ENCODE assay signal across 30 cellular contexts in genomic region chr6:139007428-139007827, GRCh38.
"Had no signal": no experiment of that assay in that cellular context is flagged by ENCODE, and none has a peak within 500 bp of the region (broad histone marks: within the 10 kb centered on the region; RNA-seq: fewer than 3 reads in every experiment).

No MANE protein-coding gene starts in this region.

- H3K27me3 ChIP-seq: ascending aorta, cardiac muscle cell had no signal

- DNase-seq: activated CD4-positive, alpha-beta T cell treated with anti-CD3 and anti-CD28 coated beads for 36 hours; activated CD4-positive, alpha-beta T cell treated with anti-CD3 and anti-CD28 coated beads, Interleukin-2, amount 10 ng/mL, durations not matched to agents 7 days and 5 days; activated CD4-positive, alpha-beta T cell treated with anti-CD3 and anti-CD28 coated beads, Interleukin-2, amount 50 U/mL, for 48 hours; activated CD8-positive, alpha-beta T cell treated with anti-CD3 and anti-CD28 coated beads, Interleukin-2, amount 10 ng/mL, durations not matched to agents 7 days and 5 days; activated gamma-delta T cell; activated naive CD4-positive, alpha-beta T cell treated with Interleukin-2 at 50 U/mL for 16 hours; activated naive CD8-positive, alpha-beta T cell treated with anti-CD3 and anti-CD28 coated beads, Interleukin-2, amount 10 ng/mL, durations not matched to agents 7 days and 5 days; activated T-cell treated with anti-CD3 and anti-CD28 coated beads, Interleukin-2, amount 50 U/mL, for 24 hours; amygdala; Karpas-422; NCI-H1048; NCI-H1105 treated with DMSO at 0.1 percent for 48 hours; NCI-H1436; NCI-H1694; NCI-H1930; NCI-H2081 treated with DMSO at 0.1 percent for 48 hours; NCI-H226; NCI-H524 treated with DMSO at 0.1 percent for 48 hours; NCI-H748 treated with DMSO at 0.1 percent for 48 hours; NK-92 treated with Interleukin-12 subunit alpha and Interleukin-12 subunit beta, amount 100 ng/mL, for 24 hours; PC-9; T1000 had no signal

- H3K27me3 Mint-ChIP-seq: activated CD4-positive, alpha-beta T cell treated with anti-CD3 and anti-CD28 coated beads for 36 hours; activated CD4-positive, alpha-beta T cell treated with anti-CD3 and anti-CD28 coated beads, Interleukin-2, amount 10 ng/mL, durations not matched to agents 7 days and 5 days; activated naive CD4-positive, alpha-beta T cell treated with anti-CD3 and anti-CD28 coated beads, Interleukin-2, amount 50 U/mL, for 24 hours; activated T-cell treated with anti-CD3 and anti-CD28 coated beads, Interleukin-2, amount 50 U/mL, for 24 hours had no signal

- H3K4me1 Mint-ChIP-seq: activated CD4-positive, alpha-beta T cell treated with anti-CD3 and anti-CD28 coated beads for 36 hours; activated CD4-positive, alpha-beta T cell treated with anti-CD3 and anti-CD28 coated beads, Interleukin-2, amount 10 ng/mL, durations not matched to agents 7 days and 5 days; activated naive CD4-positive, alpha-beta T cell treated with anti-CD3 and anti-CD28 coated beads, Interleukin-2, amount 50 U/mL, for 24 hours; activated naive CD8-positive, alpha-beta T cell treated with anti-CD3 and anti-CD28 coated beads, Interleukin-2, amount 10 ng/mL, durations not matched to agents 7 days and 5 days had no signal

- H3K4me3 ChIP-seq: ascending aorta, cardiac muscle cell, K562, PC-9 had no signal

- H3K36me3 ChIP-seq: ascending aorta, cardiac muscle cell had no signal

- H3K27ac ChIP-seq: ascending aorta, cardiac muscle cell, PC-9, RWPE1 had no signal

- H2AFZ ChIP-seq: PC-9 had no signal

- ATAC-seq: activated CD4-positive, alpha-beta T cell treated with anti-CD3 and anti-CD28 coated beads for 36 hours; activated CD4-positive, CD25-positive, alpha-beta regulatory T cell treated with anti-CD3 and anti-CD28 coated beads, Interleukin-2, amount 50 U/mL, for 24 hours; activated CD8-positive, alpha-beta T cell treated with anti-CD3 and anti-CD28 coated beads, Interleukin-2, amount 10 ng/mL, durations not matched to agents 7 days and 5 days; K562; Right ventricle myocardium inferior had no signal

- H3K36me3 Mint-ChIP-seq: activated naive CD4-positive, alpha-beta T cell treated with anti-CD3 and anti-CD28 coated beads, Interleukin-2, amount 50 U/mL, for 24 hours; activated naive CD8-positive, alpha-beta T cell treated with anti-CD3 and anti-CD28 coated beads, Interleukin-2, amount 10 ng/mL, durations not matched to agents 7 days and 5 days had no signal

- H3K4me1 ChIP-seq: ascending aorta had no signal

- H3K27ac Mint-ChIP-seq: activated CD4-positive, alpha-beta T cell treated with anti-CD3 and anti-CD28 coated beads for 36 hours; activated CD4-positive, alpha-beta T cell treated with anti-CD3 and anti-CD28 coated beads, Interleukin-2, amount 10 ng/mL, durations not matched to agents 7 days and 5 days; activated CD8-positive, alpha-beta T cell treated with anti-CD3 and anti-CD28 coated beads, Interleukin-2, amount 10 ng/mL, durations not matched to agents 7 days and 5 days; activated naive CD4-positive, alpha-beta T cell treated with anti-CD3 and anti-CD28 coated beads, Interleukin-2, amount 50 U/mL, for 24 hours; activated naive CD8-positive, alpha-beta T cell treated with anti-CD3 and anti-CD28 coated beads, Interleukin-2, amount 10 ng/mL, durations not matched to agents 7 days and 5 days; activated T-cell treated with anti-CD3 and anti-CD28 coated beads, Interleukin-2, amount 50 U/mL, for 24 hours; activated T-helper 2 cell treated with anti-CD3 and anti-CD28 coated beads, Interferon-gamma antibody, Interleukin-2, Interleukin-4, amounts not matched to agents 10 μg/mL and 5 μg/mL and 100 μg/mL, durations not matched to agents 14 hours and 24 hours and 36 hours had no signal

- H3K4me3 Mint-ChIP-seq: activated CD4-positive, alpha-beta T cell treated with anti-CD3 and anti-CD28 coated beads for 36 hours; activated CD4-positive, alpha-beta T cell treated with anti-CD3 and anti-CD28 coated beads, Interleukin-2, amount 10 ng/mL, durations not matched to agents 7 days and 5 days; activated CD8-positive, alpha-beta T cell treated with anti-CD3 and anti-CD28 coated beads, Interleukin-2, amount 10 ng/mL, durations not matched to agents 7 days and 5 days; activated naive CD4-positive, alpha-beta T cell treated with anti-CD3 and anti-CD28 coated beads, Interleukin-2, amount 50 U/mL, for 24 hours; activated naive CD8-positive, alpha-beta T cell treated with anti-CD3 and anti-CD28 coated beads, Interleukin-2, amount 10 ng/mL, durations not matched to agents 7 days and 5 days; activated T-cell treated with anti-CD3 and anti-CD28 coated beads, Interleukin-2, amount 50 U/mL, for 24 hours had no signal

- H3K9me3 ChIP-seq: ascending aorta had no signal

- H3K9me3 Mint-ChIP-seq: activated CD4-positive, alpha-beta T cell treated with anti-CD3 and anti-CD28 coated beads, Interleukin-2, amount 10 ng/mL, durations not matched to agents 7 days and 5 days; activated naive CD4-positive, alpha-beta T cell treated with anti-CD3 and anti-CD28 coated beads, Interleukin-2, amount 50 U/mL, for 24 hours; activated naive CD8-positive, alpha-beta T cell treated with anti-CD3 and anti-CD28 coated beads, Interleukin-2, amount 10 ng/mL, durations not matched to agents 7 days and 5 days; activated T-cell treated with anti-CD3 and anti-CD28 coated beads, Interleukin-2, amount 50 U/mL, for 24 hours; activated T-helper 2 cell treated with anti-CD3 and anti-CD28 coated beads, Interferon-gamma antibody, Interleukin-2, Interleukin-4, amounts not matched to agents 10 μg/mL and 5 μg/mL and 100 μg/mL, durations not matched to agents 14 hours and 24 hours and 36 hours had no signal

- H3K4me2 ChIP-seq: PC-9 had no signal
